20 cellular contexts compared by ENCODE assay signal in genomic region chr14:47240755-47241437, GRCh38.
"Had no signal": no experiment of that assay in that cellular context is flagged by ENCODE, and none has a peak within 500 bp of the region (broad histone marks: within the 10 kb centered on the region; RNA-seq: fewer than 3 reads in every experiment).

No MANE protein-coding gene starts in this region.

- DNase-seq: activated B cell treated with CpG ODN at 0.5 μM for 24 hours; activated CD4-positive, alpha-beta memory T cell treated with anti-CD3 and anti-CD28 coated beads for 36 hours; activated CD4-positive, alpha-beta T cell treated with anti-CD3 and anti-CD28 coated beads for 48 hours; activated naive CD4-positive, alpha-beta T cell treated with anti-CD3 and anti-CD28 coated beads, Interleukin-2, amount 10 ng/mL, durations not matched to agents 7 days and 5 days; activated T-cell treated with anti-CD3 and anti-CD28 coated beads, Interleukin-2, amount 50 U/mL, for 48 hours; cerebellar nuclear complex; esophagus squamous epithelium; head of caudate nucleus; hypothalamus; left ventricle myocardium superior; mammary epithelial cell; midbrain; natural killer cell; stimulated activated CD4-positive, alpha-beta T cell treated with anti-CD3 and anti-CD28 coated beads, Interleukin-4, amount 100 ng/mL, for 24 hours; stimulated activated naive CD4-positive, alpha-beta T cell treated with Interleukin-2 at 50 U/mL for 16 hours; upper lobe of left lung had no signal

- H3K27ac Mint-ChIP-seq: activated B cell treated with CpG ODN at 0.5 μM for 24 hours; activated CD4-positive, alpha-beta memory T cell treated with anti-CD3 and anti-CD28 coated beads for 36 hours; activated naive CD4-positive, alpha-beta T cell treated with anti-CD3 and anti-CD28 coated beads, Interleukin-2, amount 10 ng/mL, durations not matched to agents 7 days and 5 days; natural killer cell; progenitor cell of endocrine pancreas had no signal

- H3K27me3 ChIP-seq: esophagus squamous epithelium, gastroesophageal sphincter, right atrium auricular region, upper lobe of left lung had no signal

- ATAC-seq: gastroesophageal sphincter, left ventricle myocardium superior, natural killer cell had no signal

- H3K27ac ChIP-seq: coronary artery, esophagus squamous epithelium, gastroesophageal sphincter, right atrium auricular region, upper lobe of left lung had no signal

- H3K4me3 Mint-ChIP-seq: activated B cell treated with CpG ODN at 0.5 μM for 24 hours; activated CD4-positive, alpha-beta memory T cell treated with anti-CD3 and anti-CD28 coated beads for 36 hours; activated naive CD4-positive, alpha-beta T cell treated with anti-CD3 and anti-CD28 coated beads, Interleukin-2, amount 10 ng/mL, durations not matched to agents 7 days and 5 days; natural killer cell had no signal

- H3K9me3 Mint-ChIP-seq: activated B cell treated with CpG ODN at 0.5 μM for 24 hours had no signal

- H3K4me3 ChIP-seq: coronary artery, esophagus squamous epithelium, gastroesophageal sphincter, right atrium auricular region, upper lobe of left lung had no signal

- H3K27me3 Mint-ChIP-seq: activated B cell treated with CpG ODN at 0.5 μM for 24 hours; activated CD4-positive, alpha-beta memory T cell treated with anti-CD3 and anti-CD28 coated beads for 36 hours; activated naive CD4-positive, alpha-beta T cell treated with anti-CD3 and anti-CD28 coated beads, Interleukin-2, amount 10 ng/mL, durations not matched to agents 7 days and 5 days; progenitor cell of endocrine pancreas had no signal

- H3K36me3 ChIP-seq: esophagus squamous epithelium, gastroesophageal sphincter, right atrium auricular region, upper lobe of left lung had no signal

- H3K4me1 Mint-ChIP-seq: activated B cell treated with CpG ODN at 0.5 μM for 24 hours; activated naive CD4-positive, alpha-beta T cell treated with anti-CD3 and anti-CD28 coated beads, Interleukin-2, amount 10 ng/mL, durations not matched to agents 7 days and 5 days; natural killer cell had no signal

- H3K9me3 ChIP-seq: esophagus squamous epithelium, gastroesophageal sphincter, right atrium auricular region, upper lobe of left lung had no signal

- H3K4me1 ChIP-seq: esophagus squamous epithelium, gastroesophageal sphincter, right atrium auricular region, upper lobe of left lung had no signal
